ENCODE assay signal across 1 cellular context in genomic region chr18:49046125-49046524, GRCh38.
TF ChIP-seq lines count a peak whose summit lies in the region.

No MANE protein-coding gene starts in this region.

TF ChIP-seq in HEK293, 187 proteins besides CTCF, POLR2A, EP300 and RAD21 (continued from another document and continues in another):
- TF ChIP-seq ZNF548 (tag by site-specific recombination; IDR thresholded peaks at IDR 0.05) (no peak), ZNF513 (tag by site-specific recombination; IDR thresholded peaks at IDR 0.05) (no peak), ZNF324 (tag by site-specific recombination; IDR thresholded peaks at IDR 0.05) (no peak), ZNF140 (tag by site-specific recombination; IDR thresholded peaks at IDR 0.05) (no peak), ZNF274 (IDR thresholded peaks at IDR 0.05; ENCODE audit: low read length) (no peak), ZNF274 (tag by site-specific recombination; IDR thresholded peaks at IDR 0.05; ENCODE audit: borderline replicate concordance) (no peak), ZSCAN16 (tag by site-specific recombination; IDR thresholded peaks at IDR 0.05) (no peak), ZNF654 (tag by site-specific recombination; IDR thresholded peaks at IDR 0.05; ENCODE audit: low read depth) (no peak), HOXA7 (CRISPR knock-in tag; IDR thresholded peaks at IDR 0.05; ENCODE audit: borderline replicate concordance) (no peak), SP3 (tag by site-specific recombination; IDR thresholded peaks at IDR 0.05) (no peak), ZNF514 (tag by site-specific recombination; IDR thresholded peaks at IDR 0.05) (no peak), ZNF558 (tag by site-specific recombination; IDR thresholded peaks at IDR 0.05) (no peak), ZNF280C (tag by site-specific recombination; IDR thresholded peaks at IDR 0.05) (0 out of 2 replicates have a peak, but pooled peaks have one; percentile 22), ZNF621 (tag by site-specific recombination; IDR thresholded peaks at IDR 0.05) (peak; percentile 86; the same call in 1 of the 2 replicates), ZSCAN30 (tag by site-specific recombination; IDR thresholded peaks at IDR 0.05) (no peak), ZNF776 (tag by site-specific recombination; IDR thresholded peaks at IDR 0.05; ENCODE audit: borderline replicate concordance) (peak; percentile 66; the same call in 1 of the 2 replicates), WT1 (tag by site-specific recombination; IDR thresholded peaks at IDR 0.05) (no peak), ZNF175 (tag by site-specific recombination; IDR thresholded peaks at IDR 0.05) (no peak), ZNF169 (tag by site-specific recombination; IDR thresholded peaks at IDR 0.05) (no peak), ZSCAN23 (tag by site-specific recombination; IDR thresholded peaks at IDR 0.05) (no peak), ZNF777 (tag by site-specific recombination; IDR thresholded peaks at IDR 0.05; ENCODE audit: borderline replicate concordance) (no peak), ZNF426 (tag by site-specific recombination; IDR thresholded peaks at IDR 0.05) (no peak), ZNF837 (tag by site-specific recombination; IDR thresholded peaks at IDR 0.05) (no peak), GFI1B (tag by site-specific recombination; IDR thresholded peaks at IDR 0.05) (no peak), PRDM2 (tag by site-specific recombination; IDR thresholded peaks at IDR 0.05; ENCODE audit: borderline replicate concordance) (no peak), ZNF610 (tag by site-specific recombination; IDR thresholded peaks at IDR 0.05; ENCODE audit: borderline replicate concordance) (no peak), ZNF571 (tag by site-specific recombination; IDR thresholded peaks at IDR 0.05) (no peak), ZNF138 (tag by site-specific recombination; IDR thresholded peaks at IDR 0.05; ENCODE audit: borderline replicate concordance) (no peak), ZNF623 (tag by site-specific recombination; IDR thresholded peaks at IDR 0.05) (no peak), ZNF692 (tag by site-specific recombination; IDR thresholded peaks at IDR 0.05) (no peak), REPIN1 (tag by site-specific recombination; IDR thresholded peaks at IDR 0.05; ENCODE audit: low read depth) (no peak), BCL6B (tag by site-specific recombination; IDR thresholded peaks at IDR 0.05) (no peak), ZNF423 (tag by site-specific recombination; IDR thresholded peaks at IDR 0.05) (no peak), ZNF266 (tag by site-specific recombination; IDR thresholded peaks at IDR 0.05; ENCODE audit: low read depth) (0 out of 2 replicates have a peak, but pooled peaks have one; percentile 23), ZEB2 (tag by site-specific recombination; IDR thresholded peaks at IDR 0.05) (no peak), ZNF791 (tag by site-specific recombination; IDR thresholded peaks at IDR 0.05) (no peak), ZNF341 (tag by site-specific recombination; IDR thresholded peaks at IDR 0.05; ENCODE audit: low read depth) (no peak), AEBP2 (tag by site-specific recombination; IDR thresholded peaks at IDR 0.05; ENCODE audit: borderline replicate concordance) (0 out of 2 replicates have a peak, but pooled peaks have one; percentile 15), ZNF596 (tag by site-specific recombination; IDR thresholded peaks at IDR 0.05) (no peak), KLF1 (tag by site-specific recombination; IDR thresholded peaks at IDR 0.05) (peak; percentile 37; the same call in 1 of the 2 replicates), ZNF768 (tag by site-specific recombination; IDR thresholded peaks at IDR 0.05) (no peak), YY2 (tag by site-specific recombination; IDR thresholded peaks at IDR 0.05) (no peak), ZNF311 (tag by site-specific recombination; IDR thresholded peaks at IDR 0.05; ENCODE audit: borderline replicate concordance) (0 out of 2 replicates have a peak, but pooled peaks have one; percentile 58), ZNF155 (tag by site-specific recombination; IDR thresholded peaks at IDR 0.05) (no peak)
- TF ChIP-seq, protein P1, sequence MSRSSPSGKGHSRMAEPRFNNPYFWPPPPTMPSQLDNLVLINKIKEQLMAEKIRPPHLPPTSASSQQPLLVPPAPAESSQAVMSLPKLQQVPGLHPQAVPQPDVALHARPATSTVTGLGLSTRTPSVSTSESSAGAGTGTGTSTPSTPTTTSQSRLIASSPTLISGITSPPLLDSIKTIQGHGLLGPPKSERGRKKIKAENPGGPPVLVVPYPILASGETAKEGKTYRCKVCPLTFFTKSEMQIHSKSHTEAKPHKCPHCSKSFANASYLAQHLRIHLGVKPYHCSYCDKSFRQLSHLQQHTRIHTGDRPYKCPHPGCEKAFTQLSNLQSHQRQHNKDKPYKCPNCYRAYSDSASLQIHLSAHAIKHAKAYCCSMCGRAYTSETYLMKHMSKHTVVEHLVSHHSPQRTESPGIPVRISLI (tag by site-specific recombination; IDR thresholded peaks at IDR 0.05): no peak
- TF ChIP-seq, protein P2, sequence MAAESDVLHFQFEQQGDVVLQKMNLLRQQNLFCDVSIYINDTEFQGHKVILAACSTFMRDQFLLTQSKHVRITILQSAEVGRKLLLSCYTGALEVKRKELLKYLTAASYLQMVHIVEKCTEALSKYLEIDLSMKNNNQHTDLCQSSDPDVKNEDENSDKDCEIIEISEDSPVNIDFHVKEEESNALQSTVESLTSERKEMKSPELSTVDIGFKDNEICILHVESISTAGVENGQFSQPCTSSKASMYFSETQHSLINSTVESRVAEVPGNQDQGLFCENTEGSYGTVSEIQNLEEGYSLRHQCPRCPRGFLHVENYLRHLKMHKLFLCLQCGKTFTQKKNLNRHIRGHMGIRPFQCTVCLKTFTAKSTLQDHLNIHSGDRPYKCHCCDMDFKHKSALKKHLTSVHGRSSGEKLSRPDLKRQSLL (tag by site-specific recombination; IDR thresholded peaks at IDR 0.05): no peak
- TF ChIP-seq, protein P3, sequence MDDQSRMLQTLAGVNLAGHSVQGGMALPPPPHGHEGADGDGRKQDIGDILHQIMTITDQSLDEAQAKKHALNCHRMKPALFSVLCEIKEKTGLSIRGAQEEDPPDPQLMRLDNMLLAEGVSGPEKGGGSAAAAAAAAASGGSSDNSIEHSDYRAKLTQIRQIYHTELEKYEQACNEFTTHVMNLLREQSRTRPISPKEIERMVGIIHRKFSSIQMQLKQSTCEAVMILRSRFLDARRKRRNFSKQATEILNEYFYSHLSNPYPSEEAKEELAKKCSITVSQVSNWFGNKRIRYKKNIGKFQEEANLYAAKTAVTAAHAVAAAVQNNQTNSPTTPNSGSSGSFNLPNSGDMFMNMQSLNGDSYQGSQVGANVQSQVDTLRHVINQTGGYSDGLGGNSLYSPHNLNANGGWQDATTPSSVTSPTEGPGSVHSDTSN (CRISPR knock-in tag; IDR thresholded peaks at IDR 0.05): no peak
